ENCODE assay signal across 24 cellular contexts in the genomic region with DNA sequence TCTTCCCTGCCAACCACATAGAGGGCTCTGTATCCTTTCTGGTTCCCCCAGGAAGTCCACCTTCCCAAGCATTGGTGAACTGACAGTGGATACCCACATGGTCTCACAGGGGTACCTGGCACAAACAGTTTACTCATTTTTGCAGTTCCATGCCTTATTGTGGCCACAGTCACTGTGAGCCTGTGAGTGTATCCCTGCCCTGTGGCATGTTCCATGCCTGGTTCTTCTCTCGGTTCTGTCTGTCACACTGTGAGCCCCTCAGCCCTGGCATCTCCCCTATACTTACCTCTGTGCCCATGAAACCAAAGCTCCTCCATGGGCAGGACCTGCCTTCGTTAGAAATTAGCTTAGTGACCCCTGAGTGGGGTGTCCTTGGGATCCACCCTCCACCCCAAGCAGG.
DNase-seq lines count a peak whose midpoint lies in the region; ATAC-seq and TF ChIP-seq lines count a peak whose summit lies in the region.
"Had no signal": no experiment of that assay in that cellular context is flagged by ENCODE, and none has a peak within 500 bp of the region (broad histone marks: within the 10 kb centered on the region; RNA-seq: fewer than 3 reads in every experiment).

No MANE protein-coding gene starts in this region.

- peaks cover 37% of the 10 kb centered on the region for H3K4me1 ChIP-seq in Panc1 (ENCODE audit: control insufficient read depth, insufficient read depth, low read length)
- H3K4me1 ChIP-seq: Caco-2 had no signal

- peak overlapping the region; percentile 61 for H3K27ac ChIP-seq in Panc1 (ENCODE audit: low read length)
- H3K27ac ChIP-seq: KMS-11, PC-9 had no signal

- H3K27me3 ChIP-seq in Panc1 (ENCODE audit: control insufficient read depth, insufficient read depth, low read length), result no peaks in the 10 kb centered on the region

- DNase-seq in cardiac septum (ENCODE audit: low spot score) (peak; percentile 33), left ventricle myocardium superior (no peak), Panc1 (ENCODE audit: low read depth, low spot score) (no peak), left lobe of liver (ENCODE audit: low spot score) (peak; percentile 15)
- DNase-seq in stimulated activated naive CD8-positive, alpha-beta T cell treated with anti-CD3 and anti-CD28 coated beads, Interleukin-15, Interleukin-2, amounts not matched to agents 100 U/mL and 50 U/mL, for 24 hours, result no peak
- DNase-seq: C1 segment of cervical spinal cord; Caco-2; CD4-positive, alpha-beta memory T cell; HCEC 1CT; NCI-H1048; NCI-H1417; NCI-H1694; NCI-H2029 treated with DMSO at 0.1 percent for 48 hours; NCI-H446 treated with DMSO at 0.1 percent for 48 hours; NCI-H526; NCI-H82; NK-92 treated with Interleukin-12 subunit alpha and Interleukin-12 subunit beta, amount 100 ng/mL, for 24 hours; PC-9; RPMI8226; SHP77 had no signal

- no TSS peak for BruUV-seq in Panc1 (replicated peaks; lab: Mats Ljungman, UMichigan)

- intact Hi-C loops in cardiac septum (cut with DNase I), result no loop called here
- intact Hi-C loops in left ventricle myocardium superior (cut with micrococcal nuclease), result no loop called here
- intact Hi-C loops in Panc1 (cut with micrococcal nuclease; ENCODE audit: unreplicated experiment), result no loop called here

- CTCF ChIA-PET in Panc1 (lab: Charles Lee), result no interaction called here

- no peaks in the 10 kb centered on the region for H3K9me3 ChIP-seq in Panc1 (ENCODE audit: control insufficient read depth, insufficient read depth, low read depth, low read length)
- H3K9me3 ChIP-seq: Caco-2 had no signal

- in situ Hi-C loops in Panc1 (cut with HindIII; ENCODE audit: low pct_unique_long_range_greater_than_20kb, low sequenced_read_pairs), result no loop called here

- TF ChIP-seq CTCF in Panc1 (IDR thresholded peaks at IDR 0.05), result no peak

- no peak for ATAC-seq in left ventricle myocardium superior
- ATAC-seq in Panc1, result no peak
- ATAC-seq in left lobe of liver, result no peak
- ATAC-seq in stimulated activated naive CD8-positive, alpha-beta T cell treated with anti-CD3 and anti-CD28 coated beads, Interleukin-15, Interleukin-2, amounts not matched to agents 100 U/mL and 50 U/mL, for 24 hours, result peak; percentile 38
- ATAC-seq in GM21723 (IDR thresholded peaks at IDR 0.05; ENCODE audit: unreplicated experiment), result no peak
- ATAC-seq in HG03571 (IDR thresholded peaks at IDR 0.05; ENCODE audit: unreplicated experiment), result no peak
- ATAC-seq in HG03175 (IDR thresholded peaks at IDR 0.05; ENCODE audit: unreplicated experiment), result no peak

- H3K4me3 ChIP-seq in Panc1 (ENCODE audit: low read depth in 2 of 2, low read length in 2 of 2), result no peak overlapping the region
- H3K4me3 ChIP-seq: PC-9 had no signal

- POLR2A ChIA-PET in Panc1 (lab: Charles Lee), result no interaction called here

- H3K36me3 ChIP-seq in Panc1 (ENCODE audit: control insufficient read depth, insufficient read depth, low read length), result no peaks in the 10 kb centered on the region

Comparison
In these comparisons a context has a peak if more than half of its experiments do, and no peak if none do; other contexts are left out.
1. DNase-seq: peak in cardiac septum (single experiment) and left lobe of liver (single experiment); none in left ventricle myocardium superior (single experiment), Panc1 (single experiment) and stimulated activated naive CD8-positive, alpha-beta T cell treated with anti-CD3 and anti-CD28 coated beads, Interleukin-15, Interleukin-2, amounts not matched to agents 100 U/mL and 50 U/mL, for 24 hours (single experiment).